In the genomic region with DNA sequence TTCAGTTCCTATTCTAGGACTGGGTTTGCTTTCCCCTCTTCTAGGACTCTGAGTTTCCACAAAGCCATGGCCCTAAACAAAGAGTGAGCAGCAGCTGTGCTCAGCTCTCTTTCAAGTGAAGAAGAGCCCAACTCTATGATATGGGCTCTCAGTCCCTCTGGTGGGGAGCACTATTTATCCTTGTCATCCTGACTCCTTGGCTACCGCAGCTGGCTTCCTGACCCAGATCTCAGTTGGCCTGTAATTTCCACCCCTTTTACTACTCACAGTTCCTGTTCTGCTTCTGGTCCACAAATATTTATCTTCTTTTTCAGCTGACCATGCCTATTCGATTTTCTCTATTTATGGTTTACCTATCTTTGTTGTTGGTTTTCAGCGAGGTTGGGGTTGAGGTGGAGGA, we compare ENCODE assay signal across 17 cellular contexts. TPM values are rescaled to one million over a fixed set of nuclear protein-coding genes. Genes with fewer than 3 reads are reported as not detected.
DNase-seq lines count a peak whose midpoint lies in the region; ATAC-seq, FAIRE-seq and TF ChIP-seq lines count a peak whose summit lies in the region.
"Had no signal": no experiment of that assay in that cellular context is flagged by ENCODE, and none has a peak within 500 bp of the region (broad histone marks: within the 10 kb centered on the region; RNA-seq: fewer than 3 reads in every experiment).

No MANE protein-coding gene starts in this region.

- no peaks in the 10 kb centered on the region for H3K4me1 Mint-ChIP-seq in mesothelial cell of epicardium

- no peak for TF ChIP-seq POLR2A in HepG2 (IDR thresholded peaks at IDR 0.05; ENCODE audit: insufficient read depth in 1 of 2, low read depth in 2 of 2, low read length in 2 of 2)
- TF ChIP-seq POLR2A in testis (IDR thresholded peaks at IDR 0.05), result no peak

- no peak overlapping the region for H3K9ac ChIP-seq in HepG2 (ENCODE audit: insufficient read depth, low read depth, low read length)
- H3K9ac ChIP-seq: BLaER1 had no signal

- WGBS in HepG2 (ENCODE audit: low lambda C conversion rate), result 2% methylated on average over 3 of the region's 3 CpGs
- 70 to 78% methylated on average over 3 of the region's 3 CpGs for WGBS in testis, 2 donors

- H2AFZ ChIP-seq in HepG2 (ENCODE audit: low read length), result no peak overlapping the region

- no TSS peak for BruUV-seq in HepG2 (replicated peaks; lab: Mats Ljungman, UMichigan)

- no peaks in the 10 kb centered on the region for H3K79me2 ChIP-seq in HepG2 (ENCODE audit: insufficient read depth, low read length)

- H3K27ac Mint-ChIP-seq in mesothelial cell of epicardium, result no peak overlapping the region
- H3K27ac Mint-ChIP-seq: HFFc6 had no signal

- in situ Hi-C loops in HepG2 (cut with HindIII; ENCODE audit: extremely low pct_ligation_motif_present, low pct_unique_long_range_greater_than_20kb), result loop anchor here (10.0 kb wide), 2 partner anchors 66 to 96 kb away; no protein-coding TSS in a partner anchor

- TF ChIP-seq RAD21 in HepG2 (CRISPR knock-in tag; IDR thresholded peaks at IDR 0.05), result no peak

- no peaks in the 10 kb centered on the region for H4K20me1 ChIP-seq in HepG2 (ENCODE audit: insufficient read depth, low read length)
- H4K20me1 ChIP-seq: BLaER1 had no signal

- peak overlapping the region; percentile 49 for H3K4me2 ChIP-seq in HepG2 (ENCODE audit: low read depth, low read length)
- H3K4me2 ChIP-seq: BLaER1 had no signal

- H3K4me1 ChIP-seq in HepG2 (ENCODE audit: insufficient read depth, low read length) (peaks cover 23% of the 10 kb centered on the region), testis (no peaks in the 10 kb centered on the region)
- H3K4me1 ChIP-seq: BLaER1, Caco-2 had no signal

- H3K9me3 ChIP-seq in HepG2 (ENCODE audit: low read length), result no peaks in the 10 kb centered on the region
- H3K9me3 ChIP-seq in testis, result no peaks in the 10 kb centered on the region
- H3K9me3 ChIP-seq: BLaER1, Caco-2 had no signal

- H3K36me3 Mint-ChIP-seq in mesothelial cell of epicardium, result no peaks in the 10 kb centered on the region

- DNase-seq in DMS53 (lab: John Stamatoyannopoulos, UW) (peak; percentile 47), DMS53 treated with DMSO at 0.1 percent for 48 hours (lab: John Stamatoyannopoulos, UW; ENCODE audit: unreplicated experiment) (no peak), HepG2 (ENCODE audit: low spot score) (no peak), testis (no peak), NCI-H1048 (lab: John Stamatoyannopoulos, UW) (no peak), HuH-7 (ENCODE audit: low spot score) (no peak), mesothelial cell of epicardium (ENCODE audit: low spot score in 2 of 2, unreplicated experiment in 2 of 2) (no peak)
- DNase-seq: AML-193; CD8-positive, alpha-beta memory T cell; DMS79; HCEC 1CT; HFFc6 had no signal

- POLR2A ChIA-PET in HepG2 (lab: Yijun Ruan, JAX), result interaction anchor here (1.0 to 2.2 kb wide), 3 partner anchors 36 to 226 kb away, joined by 3 to 15 read pairs (median 3); partner anchors contain the start of genes DKC1 and FUNDC2

- peak overlapping the region; percentile 65 for H3K27ac ChIP-seq in VCaP
- peak overlapping the region; percentile 40 for H3K27ac ChIP-seq in HepG2 (ENCODE audit: extremely low read length, insufficient read depth, low read length)
- peak overlapping the region; percentile 36 to 39 for H3K27ac ChIP-seq in testis
- H3K27ac ChIP-seq: 22Rv1, BLaER1 had no signal

- H3K27me3 ChIP-seq in HepG2 (ENCODE audit: control insufficient read depth in 1 of 2, insufficient read depth in 2 of 2, low read length in 2 of 2) (no peaks in the 10 kb centered on the region), testis (no peaks in the 10 kb centered on the region)

- H3K4me3 ChIP-seq in HepG2 (replicated peaks in 1 of 3; ENCODE audit: insufficient read depth in 1 of 3, low read depth in 2 of 3, low read length in 3 of 3), result no peak overlapping the region
- no peak overlapping the region for H3K4me3 ChIP-seq in testis
- H3K4me3 ChIP-seq: BLaER1, GM12878 had no signal

- no peak for TF ChIP-seq CTCF in VCaP (conservative IDR thresholded peaks at IDR 0.05)
- TF ChIP-seq CTCF in HepG2 (CRISPR knock-in tag; IDR thresholded peaks at IDR 0.05), result no peak
- no peak for TF ChIP-seq CTCF in testis (IDR thresholded peaks at IDR 0.05)
- TF ChIP-seq CTCF in mesothelial cell of epicardium (IDR thresholded peaks at IDR 0.05; ENCODE audit: unreplicated experiment), result no peak

- FAIRE-seq in HepG2 (lab: Jason Lieb, UNC), result no peak
- FAIRE-seq: GM12878 had no signal

- no peak overlapping the region for H3K4me3 Mint-ChIP-seq in mesothelial cell of epicardium
- H3K4me3 Mint-ChIP-seq: CD8-positive, alpha-beta memory T cell; HFFc6 had no signal

- peaks cover 29% of the 10 kb centered on the region for H3K9me3 Mint-ChIP-seq in mesothelial cell of epicardium
- H3K9me3 Mint-ChIP-seq: CD8-positive, alpha-beta memory T cell; HFFc6 had no signal

- peak; percentile 65 for ATAC-seq in HepG2
- ATAC-seq: GM12878 had no signal

- intact Hi-C loops in HepG2 (cut with micrococcal nuclease; ENCODE audit: unreplicated experiment), result loop anchor here (1.0 to 2.0 kb wide), 2 partner anchors 38 to 68 kb away; partner anchors contain the start of gene FUNDC2
- intact Hi-C loops in testis (cut with DNase I; ENCODE audit: low total_unique reads), result no loop called here

- TF ChIP-seq EP300 in HepG2 (IDR thresholded peaks at IDR 0.05; ENCODE audit: low read depth in 2 of 2, low read length in 2 of 2) (no peak), HepG2 (CRISPR knock-in tag; IDR thresholded peaks at IDR 0.05; ENCODE audit: borderline replicate concordance) (no peak)

- CTCF ChIA-PET in HepG2 (lab: Yijun Ruan, JAX; ENCODE audit: low intra/inter-chr PET ratio, low total read pairs), result no interaction called here

- H3K36me3 ChIP-seq in HepG2 (replicated peaks in 1 of 2; ENCODE audit: control insufficient read depth in 1 of 2, insufficient read depth in 2 of 2, low read length in 2 of 2) (no peaks in the 10 kb centered on the region), testis (ENCODE audit: low read depth, missing control alignments) (no peaks in the 10 kb centered on the region)
- H3K36me3 ChIP-seq: BLaER1 had no signal

- H3K27me3 Mint-ChIP-seq in mesothelial cell of epicardium (ENCODE audit: low read depth), result no peaks in the 10 kb centered on the region

RNA-seq across cellular contexts. Expression of gene F8, which starts 33.8 kb away (rescaled TPM):
- total RNA-seq in HepG2 (2016; rRNA removed; fragmentation: Illumina TruSeq; extraction: Trizol), result 0.21 and 0.29 TPM in 2 replicates
- 0.10 TPM in 1 of 2 replicates, not detected in the other for total RNA-seq in HepG2 (2016; cell fraction: cytosol; rRNA removed; fragmentation: Illumina TruSeq; extraction: Trizol; ENCODE audit: low read depth)
- total RNA-seq in HepG2 (2016; cell fraction: insoluble cytoplasmic fraction; rRNA removed; fragmentation: Illumina TruSeq; extraction: Trizol), result 0.13 and 0.76 TPM in 2 replicates
- total RNA-seq in HepG2 (2016; cell fraction: membrane; rRNA removed; fragmentation: Illumina TruSeq; extraction: Trizol), result 0.34 and 0.40 TPM in 2 replicates
- 0.43 and 0.47 TPM in 2 replicates for total RNA-seq in HepG2 (2016; cell fraction: nucleus; rRNA removed; fragmentation: Illumina TruSeq; extraction: Trizol)
- polyA plus RNA-seq in HepG2 (2011; rRNA removed), result 0.37 and 0.61 TPM in 2 replicates
- polyA plus RNA-seq in HepG2 (2011; cell fraction: cytosol; rRNA removed), result 0.27 and 0.32 TPM in 2 replicates
- polyA plus RNA-seq in HepG2 (2011; cell fraction: nucleus; rRNA removed), result 0.19 and 0.23 TPM in 2 replicates
- polyA plus RNA-seq in HepG2 (2012), result 0.15 and 0.30 TPM in 2 replicates
- polyA plus RNA-seq in HepG2 (2016; cell fraction: cytosol; fragmentation: Illumina TruSeq; extraction: Trizol; ENCODE audit: low read depth), result 0.12 and 0.15 TPM in 2 replicates
- 0.32 and 0.61 TPM in 2 replicates for polyA plus RNA-seq in HepG2 (2016; cell fraction: insoluble cytoplasmic fraction; fragmentation: Illumina TruSeq; extraction: Trizol; ENCODE audit: low read depth)
- polyA plus RNA-seq in HepG2 (2016; cell fraction: membrane; fragmentation: Illumina TruSeq; extraction: Trizol; ENCODE audit: low read depth), result 0.24 and 0.27 TPM in 2 replicates
- polyA plus RNA-seq in HepG2 (2016; cell fraction: nucleus; fragmentation: Illumina TruSeq; extraction: Trizol; ENCODE audit: insufficient read depth, low read depth), result 0.17 and 0.18 TPM in 2 replicates
- polyA minus RNA-seq in HepG2 (2011; rRNA and poly(A)+ RNA removed; ENCODE audit: low replicate concordance), result 0.72 and 2.8 TPM in 2 replicates
- polyA minus RNA-seq in HepG2 (2011; cell fraction: cytosol; rRNA and poly(A)+ RNA removed), result 0.49 TPM in 1 of 2 replicates, not detected in the other
- polyA minus RNA-seq in HepG2 (2011; cell fraction: nucleus; rRNA and poly(A)+ RNA removed), result 0.52 and 0.75 TPM in 2 replicates
- 10 to 100 TPM; 25.0 to 35.2 TPM for total RNA-seq in testis
- 18.0 TPM for polyA plus RNA-seq in testis (ENCODE audit: insufficient read depth, low read depth, low replicate concordance)
- total RNA-seq in mesothelial cell of epicardium, result 2.2 to 3.9 TPM (median 2.8 TPM) in 3 replicates

RNA-seq across cellular contexts. Expression of gene FUNDC2, which starts 37.9 kb away (rescaled TPM):
- total RNA-seq in HepG2 (2016; rRNA removed; fragmentation: Illumina TruSeq; extraction: Trizol) (65.3 and 81.6 TPM in 2 replicates), testis (10 to 100 TPM; 65.0 to 71.7 TPM), mesothelial cell of epicardium (57.9 to 64.1 TPM (median 61.2 TPM) in 3 replicates)
- 48.9 and 60.1 TPM in 2 replicates for total RNA-seq in HepG2 (2016; cell fraction: cytosol; rRNA removed; fragmentation: Illumina TruSeq; extraction: Trizol; ENCODE audit: low read depth)
- 66.6 and 82.1 TPM in 2 replicates for total RNA-seq in HepG2 (2016; cell fraction: insoluble cytoplasmic fraction; rRNA removed; fragmentation: Illumina TruSeq; extraction: Trizol)
- total RNA-seq in HepG2 (2016; cell fraction: membrane; rRNA removed; fragmentation: Illumina TruSeq; extraction: Trizol), result 83.8 and 87.5 TPM in 2 replicates
- total RNA-seq in HepG2 (2016; cell fraction: nucleus; rRNA removed; fragmentation: Illumina TruSeq; extraction: Trizol), result 23.8 and 26.8 TPM in 2 replicates
- polyA plus RNA-seq in HepG2 (2011; rRNA removed) (92.9 and 109 TPM in 2 replicates), testis (ENCODE audit: insufficient read depth, low read depth, low replicate concordance) (104 TPM)
- 68.4 and 100 TPM in 2 replicates for polyA plus RNA-seq in HepG2 (2011; cell fraction: cytosol; rRNA removed)
- polyA plus RNA-seq in HepG2 (2011; cell fraction: nucleus; rRNA removed), result 24.9 and 29.2 TPM in 2 replicates
- polyA plus RNA-seq in HepG2 (2012), result 88.7 and 108 TPM in 2 replicates
- 64.9 and 80.1 TPM in 2 replicates for polyA plus RNA-seq in HepG2 (2016; cell fraction: cytosol; fragmentation: Illumina TruSeq; extraction: Trizol; ENCODE audit: low read depth)
- polyA plus RNA-seq in HepG2 (2016; cell fraction: insoluble cytoplasmic fraction; fragmentation: Illumina TruSeq; extraction: Trizol; ENCODE audit: low read depth), result 77.6 and 82.3 TPM in 2 replicates
- polyA plus RNA-seq in HepG2 (2016; cell fraction: membrane; fragmentation: Illumina TruSeq; extraction: Trizol; ENCODE audit: low read depth), result 81.0 and 84.5 TPM in 2 replicates
- 43.9 and 46.2 TPM in 2 replicates for polyA plus RNA-seq in HepG2 (2016; cell fraction: nucleus; fragmentation: Illumina TruSeq; extraction: Trizol; ENCODE audit: insufficient read depth, low read depth)
- polyA minus RNA-seq in HepG2 (2011; rRNA and poly(A)+ RNA removed; ENCODE audit: low replicate concordance), result 35.6 and 56.8 TPM in 2 replicates
- 13.1 and 17.3 TPM in 2 replicates for polyA minus RNA-seq in HepG2 (2011; cell fraction: cytosol; rRNA and poly(A)+ RNA removed)
- 18.0 and 23.9 TPM in 2 replicates for polyA minus RNA-seq in HepG2 (2011; cell fraction: nucleus; rRNA and poly(A)+ RNA removed)
